11 cellular contexts compared by ENCODE assay signal in the genomic region with DNA sequence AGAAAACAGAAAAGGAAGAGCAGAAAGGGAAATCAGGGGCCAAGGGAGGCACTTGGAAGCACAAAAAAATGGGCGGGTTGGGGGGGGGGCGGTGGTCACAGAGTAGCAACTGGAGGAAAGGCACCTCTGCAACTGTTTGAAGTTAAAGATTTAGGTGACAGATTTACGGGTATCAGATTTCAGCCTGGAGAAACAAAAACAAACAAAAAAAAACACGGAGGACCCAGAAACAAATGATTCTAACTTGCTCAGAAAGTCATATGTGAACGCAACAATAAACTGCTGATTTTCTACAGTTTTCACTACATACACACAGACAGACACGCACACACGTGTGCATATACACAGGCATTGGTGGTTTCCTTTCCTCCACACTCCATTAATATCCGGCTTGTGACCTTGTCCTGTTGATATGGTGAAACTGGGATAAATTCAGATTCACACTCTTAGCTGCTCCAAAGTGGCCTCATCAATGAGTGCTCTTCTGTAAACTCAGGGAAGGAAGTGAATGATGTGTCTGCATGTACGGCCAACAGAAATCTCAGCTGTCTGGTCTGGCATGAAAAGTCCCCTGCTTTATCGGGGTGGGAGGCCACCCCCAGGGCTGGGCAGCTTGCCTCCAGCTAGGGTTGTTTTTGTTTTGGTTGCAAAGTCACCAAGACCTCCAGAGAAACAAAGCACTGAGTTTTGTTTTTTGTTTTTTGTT. TPM values are rescaled to one million over a fixed set of nuclear protein-coding genes. Genes with fewer than 3 reads are reported as not detected.
DNase-seq lines count a peak whose midpoint lies in the region; ATAC-seq, FAIRE-seq and TF ChIP-seq lines count a peak whose summit lies in the region.
"Had no signal": no experiment of that assay in that cellular context is flagged by ENCODE, and none has a peak within 500 bp of the region (broad histone marks: within the 10 kb centered on the region; RNA-seq: fewer than 3 reads in every experiment).

No MANE protein-coding gene starts in this region.

- FAIRE-seq in GM12891 (lab: Jason Lieb, UNC), result no peak
- FAIRE-seq: frontal cortex had no signal

- H3K27me3 Mint-ChIP-seq in activated naive CD4-positive, alpha-beta T cell treated with anti-CD3 and anti-CD28 coated beads, Interleukin-2, amount 10 ng/mL, durations not matched to agents 7 days and 5 days, result no peaks in the 10 kb centered on the region
- H3K27me3 Mint-ChIP-seq: activated naive CD4-positive, alpha-beta T cell treated with anti-CD3 and anti-CD28 coated beads, Interleukin-2, amount 50 U/mL, for 24 hours had no signal

- no peaks in the 10 kb centered on the region for H3K27me3 ChIP-seq in upper lobe of right lung

- intact Hi-C loops in left ventricle myocardium superior (cut with micrococcal nuclease) (no loop called here), upper lobe of right lung (cut with DNase I) (no loop called here)

- H3K9me3 ChIP-seq in upper lobe of right lung, result no peaks in the 10 kb centered on the region

- H3K36me3 ChIP-seq in upper lobe of right lung, result no peaks in the 10 kb centered on the region

- H3K4me3 Mint-ChIP-seq in activated naive CD4-positive, alpha-beta T cell treated with anti-CD3 and anti-CD28 coated beads, Interleukin-2, amount 10 ng/mL, durations not matched to agents 7 days and 5 days, result no peak overlapping the region
- H3K4me3 Mint-ChIP-seq: activated naive CD4-positive, alpha-beta T cell treated with anti-CD3 and anti-CD28 coated beads, Interleukin-2, amount 50 U/mL, for 24 hours had no signal

- TF ChIP-seq CTCF in upper lobe of right lung (IDR thresholded peaks at IDR 0.05), result no peak

- no peak for DNase-seq in activated naive CD4-positive, alpha-beta T cell treated with anti-CD3 and anti-CD28 coated beads, Interleukin-2, amount 10 ng/mL, durations not matched to agents 7 days and 5 days
- no peak for DNase-seq in activated naive CD4-positive, alpha-beta T cell treated with anti-CD3 and anti-CD28 coated beads, Interleukin-2, amount 50 U/mL, for 16 hours
- DNase-seq in left ventricle myocardium superior (peak; percentile 45), upper lobe of right lung (no peak), dedifferentiated amniotic fluid mesenchymal stem cell (ENCODE audit: extremely low spot score) (no peak), GM12891 (ENCODE audit: insufficient read length, low spot score) (no peak)
- DNase-seq: SHP77 treated with DMSO at 0.1 percent for 48 hours had no signal

- peaks cover 13% of the 10 kb centered on the region for H3K36me3 Mint-ChIP-seq in activated naive CD4-positive, alpha-beta T cell treated with anti-CD3 and anti-CD28 coated beads, Interleukin-2, amount 10 ng/mL, durations not matched to agents 7 days and 5 days

- no peak for TF ChIP-seq POLR2A in GM12891 (IDR thresholded peaks at IDR 0.05; ENCODE audit: low read depth, low read length)

- ATAC-seq in HG03565 (IDR thresholded peaks at IDR 0.05; ENCODE audit: unreplicated experiment), result peak; percentile 11
- ATAC-seq in left ventricle myocardium superior, result peak; percentile 56
- no peak for ATAC-seq in upper lobe of right lung
- ATAC-seq in GM19328 (IDR thresholded peaks at IDR 0.05; ENCODE audit: unreplicated experiment), result no peak

- no peaks in the 10 kb centered on the region for H3K9me3 Mint-ChIP-seq in activated naive CD4-positive, alpha-beta T cell treated with anti-CD3 and anti-CD28 coated beads, Interleukin-2, amount 10 ng/mL, durations not matched to agents 7 days and 5 days
- H3K9me3 Mint-ChIP-seq: activated naive CD4-positive, alpha-beta T cell treated with anti-CD3 and anti-CD28 coated beads, Interleukin-2, amount 50 U/mL, for 24 hours had no signal

- H3K4me1 ChIP-seq in upper lobe of right lung, result peaks cover 7% of the 10 kb centered on the region

- CTCF ChIA-PET in activated naive CD4-positive, alpha-beta T cell treated with anti-CD3 and anti-CD28 coated beads, Interleukin-2, amount 10 ng/mL, durations not matched to agents 7 days and 5 days (lab: Charles Lee), result interaction anchor here (0.7 to 1.3 kb wide), 2 partner anchors 37 to 56 kb away, joined by 3 read pairs; no protein-coding TSS in a partner anchor

- H3K27ac Mint-ChIP-seq in activated naive CD4-positive, alpha-beta T cell treated with anti-CD3 and anti-CD28 coated beads, Interleukin-2, amount 10 ng/mL, durations not matched to agents 7 days and 5 days, result peak overlapping the region; percentile 78
- H3K27ac Mint-ChIP-seq: activated naive CD4-positive, alpha-beta T cell treated with anti-CD3 and anti-CD28 coated beads, Interleukin-2, amount 50 U/mL, for 24 hours had no signal

- no peak overlapping the region for H3K4me3 ChIP-seq in upper lobe of right lung

- H3K4me1 Mint-ChIP-seq in activated naive CD4-positive, alpha-beta T cell treated with anti-CD3 and anti-CD28 coated beads, Interleukin-2, amount 10 ng/mL, durations not matched to agents 7 days and 5 days, result peaks cover 44% of the 10 kb centered on the region

- peak overlapping the region; percentile 38 for H3K27ac ChIP-seq in upper lobe of right lung

TF ChIP-seq in GM12891, 5 proteins besides CTCF, POLR2A, EP300 and RAD21:
- no peak for TF ChIP-seq POLR2AphosphoS5 (IDR thresholded peaks at IDR 0.05; ENCODE audit: low read depth, low read length)
- no peak for TF ChIP-seq PAX5 (IDR thresholded peaks at IDR 0.05; ENCODE audit: insufficient read depth, low read length, severe bottlenecking)
- no peak for TF ChIP-seq SPI1 (IDR thresholded peaks at IDR 0.05; ENCODE audit: low read depth, low read length)
- no peak for TF ChIP-seq TAF1 (IDR thresholded peaks at IDR 0.05; ENCODE audit: low read depth, low read length)
- TF ChIP-seq POU2F2 (IDR thresholded peaks at IDR 0.05; ENCODE audit: low read depth, low read length), result no peak

RNA-seq across cellular contexts. Expression of a gene that starts 54.3 kb away (rescaled TPM):
- total RNA-seq in left ventricle myocardium superior (13.8 TPM), upper lobe of right lung (7.5 TPM)
- 5.2 TPM for polyA plus RNA-seq in GM12891 (2012; ENCODE audit: low read depth, missing spikeins)

Comparison
In these comparisons a context has a peak if more than half of its experiments do, and no peak if none do; other contexts are left out.
1. ATAC-seq: peak in HG03565 (single experiment) and left ventricle myocardium superior (single experiment); none in upper lobe of right lung (single experiment) and GM19328 (single experiment).